In the genomic region with DNA sequence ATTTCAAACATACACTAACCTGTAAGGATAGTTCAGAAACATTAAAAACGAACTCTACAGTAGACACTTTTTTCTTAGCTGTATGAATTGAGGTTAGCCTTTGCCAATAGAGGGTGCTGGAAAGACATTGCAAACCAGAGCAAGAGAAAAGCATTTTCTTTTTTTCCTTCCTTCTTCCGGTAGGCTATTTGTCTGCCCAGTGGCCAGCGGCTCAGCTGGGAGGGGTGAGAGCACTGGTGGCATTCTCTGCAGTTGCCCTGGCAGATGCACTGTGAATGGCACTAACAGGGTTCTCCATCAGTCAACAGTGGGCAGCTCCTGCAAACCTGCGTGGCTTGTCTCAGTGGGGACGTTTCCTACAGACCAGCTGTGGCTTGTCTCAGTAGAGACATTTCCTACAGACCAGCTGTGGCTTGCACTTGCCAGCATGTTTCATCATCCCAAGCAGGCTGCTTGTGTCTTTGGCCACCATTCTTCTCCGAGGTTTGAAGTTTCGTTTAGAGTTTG, we compare ENCODE assay signal across 8 cellular contexts.
DNase-seq lines count a peak whose midpoint lies in the region; ATAC-seq lines count a peak whose summit lies in the region.

No MANE protein-coding gene starts in this region.

- H2BK5ac ChIP-seq in trophoblast cell (ENCODE audit: low read depth, low read length, poor library complexity): no peak overlapping the region

- H3K18ac ChIP-seq in trophoblast cell (ENCODE audit: low read length): no peak overlapping the region

- no peak overlapping the region for H2BK120ac ChIP-seq in trophoblast cell (ENCODE audit: insufficient read depth, low read length, poor library complexity)

- DNase-seq in NCI-H1417 (lab: John Stamatoyannopoulos, UW) (peak in 2 of 3 experiments; percentile 9 to 35), NCI-H1417 treated with DMSO at 0.1 percent for 48 hours (lab: John Stamatoyannopoulos, UW) (no peak), SJCRH30 (peak; percentile 19 to 45), fibroblast of the conjunctiva (ENCODE audit: low read depth) (peak; percentile 17), trophoblast cell (peak in 1 of 2 donors; percentile 39)
- DNase-seq in activated CD8-positive, alpha-beta memory T cell treated with anti-CD3 and anti-CD28 coated beads for 24 hours: no peak
- no peak for DNase-seq in activated naive CD4-positive, alpha-beta T cell treated with anti-CD3 and anti-CD28 coated beads, Interleukin-2, amount 50 U/mL, for 16 hours

- H3K9me3 ChIP-seq in SJCRH30 (replicated peaks): no peaks in the 10 kb centered on the region
- H3K9me3 ChIP-seq in trophoblast cell (ENCODE audit: insufficient read depth, low read depth, low read length): no peaks in the 10 kb centered on the region

- H4K91ac ChIP-seq in trophoblast cell (ENCODE audit: low read depth, low read length): no peak overlapping the region

- H3K27ac ChIP-seq in SJCRH30 (no peak overlapping the region), trophoblast cell (ENCODE audit: low read depth, low read length) (no peak overlapping the region)

- H3K14ac ChIP-seq in trophoblast cell (ENCODE audit: low read length): no peak overlapping the region

- no peak overlapping the region for H3K23ac ChIP-seq in trophoblast cell (ENCODE audit: low read length)

- H4K8ac ChIP-seq in trophoblast cell (ENCODE audit: low read depth, low read length): peak overlapping the region; percentile 4

- H3K4ac ChIP-seq in trophoblast cell (ENCODE audit: low read depth, low read length): no peak overlapping the region

- H3K36me3 ChIP-seq in SJCRH30: no peaks in the 10 kb centered on the region
- H3K36me3 ChIP-seq in trophoblast cell (ENCODE audit: control insufficient read depth in 1 of 2, insufficient read depth in 2 of 2, low read length in 2 of 2): no peaks in the 10 kb centered on the region

- ATAC-seq in HG03575 (IDR thresholded peaks at IDR 0.05; ENCODE audit: extremely low read depth, insufficient number of reproducible peaks, low FRiP score, unreplicated experiment): peak; percentile 62

- no peak overlapping the region for H4K12ac ChIP-seq in trophoblast cell (ENCODE audit: low read depth, low read length)

- WGBS in trophoblast cell (ENCODE audit: extremely low coverage, insufficient coverage, insufficient read length): no CpG with 5 or more reads among the region's 7 CpGs

- H2BK12ac ChIP-seq in trophoblast cell (ENCODE audit: low read length): no peak overlapping the region

- H3K79me2 ChIP-seq in trophoblast cell (ENCODE audit: control insufficient read depth, insufficient read depth, low read length, poor library complexity): no peaks in the 10 kb centered on the region

- H3K4me1 ChIP-seq in SJCRH30 (no peaks in the 10 kb centered on the region), trophoblast cell (ENCODE audit: control insufficient read depth in 1 of 2, insufficient read depth in 2 of 2, low read length in 2 of 2) (no peaks in the 10 kb centered on the region)

- H2AFZ ChIP-seq in trophoblast cell (ENCODE audit: insufficient read depth, low read length, poor library complexity): no peak overlapping the region

- no peaks in the 10 kb centered on the region for H3K79me1 ChIP-seq in trophoblast cell (ENCODE audit: low read length)

- no peak overlapping the region for H3K4me2 ChIP-seq in trophoblast cell (ENCODE audit: low read length)

- H2AK5ac ChIP-seq in trophoblast cell (ENCODE audit: low read length): no peak overlapping the region

- no peak overlapping the region for H3K9ac ChIP-seq in trophoblast cell (ENCODE audit: low read length)

- peak overlapping the region; percentile 11; the same call in 1 of the 2 replicates for H3K4me3 ChIP-seq in SJCRH30
- H3K4me3 ChIP-seq in trophoblast cell (ENCODE audit: low read depth, low read length): no peak overlapping the region

- H3K27me3 ChIP-seq in SJCRH30 (no peaks in the 10 kb centered on the region), trophoblast cell (ENCODE audit: insufficient read depth, low read length) (no peaks in the 10 kb centered on the region)

Comparison
In these comparisons a context has a peak if more than half of its experiments do, and no peak if none do; other contexts are left out.
1. DNase-seq: peak in NCI-H1417 (2 of 3), SJCRH30 (2 of 2) and fibroblast of the conjunctiva (single experiment); none in NCI-H1417 treated with DMSO at 0.1 percent for 48 hours (single experiment), activated CD8-positive, alpha-beta memory T cell treated with anti-CD3 and anti-CD28 coated beads for 24 hours (single experiment) and activated naive CD4-positive, alpha-beta T cell treated with anti-CD3 and anti-CD28 coated beads, Interleukin-2, amount 50 U/mL, for 16 hours (single experiment).